In the genomic region with DNA sequence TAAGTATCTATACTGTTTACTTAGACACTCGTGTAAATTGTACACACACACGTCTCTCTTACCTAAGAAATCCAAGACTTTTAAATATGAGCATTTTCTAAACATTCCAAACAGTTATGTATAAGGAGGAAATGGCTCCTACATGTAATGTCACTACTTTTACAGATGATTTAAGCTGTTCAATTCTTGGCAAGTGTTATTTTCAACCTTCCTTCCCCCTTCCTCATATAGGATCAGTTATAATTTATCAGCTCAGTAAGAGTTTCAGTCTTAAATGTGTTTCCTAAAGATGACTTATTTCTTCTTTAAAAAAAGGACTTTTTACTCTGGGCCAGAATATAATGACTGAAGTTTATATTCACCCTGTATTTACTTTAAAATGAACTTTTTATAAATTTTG, we compare ENCODE assay signal across 1 cellular context.
TF ChIP-seq lines count a peak whose summit lies in the region.

No MANE protein-coding gene starts in this region.

TF ChIP-seq in HCT116, 20 proteins besides CTCF, POLR2A, EP300 and RAD21 (continued from another document):
- TF ChIP-seq CBX3 (IDR thresholded peaks at IDR 0.05; ENCODE audit: low read depth), result no peak
- no peak for TF ChIP-seq ZFX (IDR thresholded peaks at IDR 0.05)
- TF ChIP-seq YY1 (IDR thresholded peaks at IDR 0.05; ENCODE audit: extremely low read depth, insufficient replicate concordance, low read depth, low read length), result no peak
